ENCODE assay signal across 21 cellular contexts in genomic region chr1:85975770-85976386, GRCh38.
DNase-seq lines count a peak whose midpoint lies in the region; ATAC-seq and TF ChIP-seq lines count a peak whose summit lies in the region.
"Had no signal": no experiment of that assay in that cellular context is flagged by ENCODE, and none has a peak within 500 bp of the region (broad histone marks: within the 10 kb centered on the region; RNA-seq: fewer than 3 reads in every experiment).

No MANE protein-coding gene starts in this region.

- CTCF ChIA-PET in GM10248 (lab: Yijun Ruan, JAX) = interaction anchor here (0.8 to 1.3 kb wide), 3 partner anchors 8 to 81 kb away, joined by 3 to 4 read pairs (median 3); no protein-coding TSS in a partner anchor

- DNase-seq in H7 (peak; percentile 2), NCI-H146 (lab: John Stamatoyannopoulos, UW) (peak; percentile 41), SK-N-MC (ENCODE audit: low read depth, low spot score) (no peak), islet precursor cell (peak; percentile 84), GM10248 (ENCODE audit: extremely low spot score) (no peak)
- DNase-seq: activated CD4-positive, alpha-beta T cell treated with anti-CD3 and anti-CD28 coated beads for 36 hours; activated naive CD4-positive, alpha-beta T cell treated with anti-CD3 and anti-CD28 coated beads for 36 hours; activated T-cell treated with anti-CD3 and anti-CD28 coated beads, Interleukin-2, amount 50 U/mL, for 4 hours; CD4-positive, alpha-beta memory T cell; DMS79 treated with DMSO at 0.1 percent for 48 hours; effector CD8-positive, alpha-beta T cell; foreskin keratinocyte; kidney glomerular epithelial cell; NCI-H82; stimulated activated CD4-positive, alpha-beta T cell treated with anti-CD3 and anti-CD28 coated beads, Interleukin-4, amount 100 ng/mL, for 4 hours; transverse colon had no signal

- H3K9me3 ChIP-seq in SK-N-MC (ENCODE audit: low read depth, low read length) = no peaks in the 10 kb centered on the region
- H3K9me3 ChIP-seq: ascending aorta, SJSA1 had no signal

- POLR2A ChIA-PET in GM10248 (lab: Yijun Ruan, JAX) = no interaction called here

- no peak for TF ChIP-seq CTCF in GM10248 (IDR thresholded peaks at IDR 0.05; ENCODE audit: control extremely low read depth, extremely low read depth, low read depth, missing control alignments)

- no peak overlapping the region for H3K9ac ChIP-seq in SK-N-MC (ENCODE audit: insufficient read length)

- ATAC-seq in HG03439 (IDR thresholded peaks at IDR 0.05; ENCODE audit: unreplicated experiment) (no peak), GM18520 (IDR thresholded peaks at IDR 0.05; ENCODE audit: unreplicated experiment) (no peak), HG03521 (IDR thresholded peaks at IDR 0.05; ENCODE audit: unreplicated experiment) (no peak)
- ATAC-seq: activated CD4-positive, alpha-beta T cell treated with anti-CD3 and anti-CD28 coated beads for 36 hours; activated T-cell treated with anti-CD3 and anti-CD28 coated beads, Interleukin-2, amount 50 U/mL, for 4 hours; foreskin keratinocyte had no signal

- H3K4me3 ChIP-seq in H7 (ENCODE audit: insufficient read depth, low read depth, low read length) = no peak overlapping the region
- no peak overlapping the region for H3K4me3 ChIP-seq in SK-N-MC
- H3K4me3 ChIP-seq: ascending aorta, SJSA1, transverse colon had no signal

- H3K36me3 ChIP-seq in H7 (replicated peaks; ENCODE audit: control insufficient read depth, insufficient read depth, low read length) (no peaks in the 10 kb centered on the region), SK-N-MC (ENCODE audit: insufficient read depth, low read length) (no peaks in the 10 kb centered on the region)
- H3K36me3 ChIP-seq: ascending aorta, SJSA1, transverse colon had no signal

- H3K27me3 ChIP-seq in H7 (ENCODE audit: control insufficient read depth, insufficient read depth, low read length) = no peaks in the 10 kb centered on the region
- H3K27me3 ChIP-seq: ascending aorta, SJSA1, transverse colon had no signal

- peak overlapping the region; percentile 7; the same call in 1 of the 2 replicates for H3K27ac ChIP-seq in SK-N-MC
- H3K27ac ChIP-seq: ascending aorta, foreskin keratinocyte, SJSA1, transverse colon had no signal

Comparison
In these comparisons a context has a peak if more than half of its experiments do, and no peak if none do; other contexts are left out.
1. DNase-seq: peak in H7 (single experiment), NCI-H146 (single experiment) and islet precursor cell (single experiment); none in SK-N-MC (single experiment) and GM10248 (single experiment).